In genomic region chr9:137429974-137430722, GRCh38 we compare ENCODE assay signal across 1 cellular context.
A peak's percentile ranks its signal among the peaks of the same experiment; 100 is the strongest.
TF ChIP-seq lines count a peak whose summit lies in the region.

No MANE protein-coding gene starts in this region.

TF ChIP-seq in K562, 482 proteins besides CTCF, POLR2A, EP300 and RAD21 (continued from another document and continues in another):
- TF ChIP-seq, protein P1, sequence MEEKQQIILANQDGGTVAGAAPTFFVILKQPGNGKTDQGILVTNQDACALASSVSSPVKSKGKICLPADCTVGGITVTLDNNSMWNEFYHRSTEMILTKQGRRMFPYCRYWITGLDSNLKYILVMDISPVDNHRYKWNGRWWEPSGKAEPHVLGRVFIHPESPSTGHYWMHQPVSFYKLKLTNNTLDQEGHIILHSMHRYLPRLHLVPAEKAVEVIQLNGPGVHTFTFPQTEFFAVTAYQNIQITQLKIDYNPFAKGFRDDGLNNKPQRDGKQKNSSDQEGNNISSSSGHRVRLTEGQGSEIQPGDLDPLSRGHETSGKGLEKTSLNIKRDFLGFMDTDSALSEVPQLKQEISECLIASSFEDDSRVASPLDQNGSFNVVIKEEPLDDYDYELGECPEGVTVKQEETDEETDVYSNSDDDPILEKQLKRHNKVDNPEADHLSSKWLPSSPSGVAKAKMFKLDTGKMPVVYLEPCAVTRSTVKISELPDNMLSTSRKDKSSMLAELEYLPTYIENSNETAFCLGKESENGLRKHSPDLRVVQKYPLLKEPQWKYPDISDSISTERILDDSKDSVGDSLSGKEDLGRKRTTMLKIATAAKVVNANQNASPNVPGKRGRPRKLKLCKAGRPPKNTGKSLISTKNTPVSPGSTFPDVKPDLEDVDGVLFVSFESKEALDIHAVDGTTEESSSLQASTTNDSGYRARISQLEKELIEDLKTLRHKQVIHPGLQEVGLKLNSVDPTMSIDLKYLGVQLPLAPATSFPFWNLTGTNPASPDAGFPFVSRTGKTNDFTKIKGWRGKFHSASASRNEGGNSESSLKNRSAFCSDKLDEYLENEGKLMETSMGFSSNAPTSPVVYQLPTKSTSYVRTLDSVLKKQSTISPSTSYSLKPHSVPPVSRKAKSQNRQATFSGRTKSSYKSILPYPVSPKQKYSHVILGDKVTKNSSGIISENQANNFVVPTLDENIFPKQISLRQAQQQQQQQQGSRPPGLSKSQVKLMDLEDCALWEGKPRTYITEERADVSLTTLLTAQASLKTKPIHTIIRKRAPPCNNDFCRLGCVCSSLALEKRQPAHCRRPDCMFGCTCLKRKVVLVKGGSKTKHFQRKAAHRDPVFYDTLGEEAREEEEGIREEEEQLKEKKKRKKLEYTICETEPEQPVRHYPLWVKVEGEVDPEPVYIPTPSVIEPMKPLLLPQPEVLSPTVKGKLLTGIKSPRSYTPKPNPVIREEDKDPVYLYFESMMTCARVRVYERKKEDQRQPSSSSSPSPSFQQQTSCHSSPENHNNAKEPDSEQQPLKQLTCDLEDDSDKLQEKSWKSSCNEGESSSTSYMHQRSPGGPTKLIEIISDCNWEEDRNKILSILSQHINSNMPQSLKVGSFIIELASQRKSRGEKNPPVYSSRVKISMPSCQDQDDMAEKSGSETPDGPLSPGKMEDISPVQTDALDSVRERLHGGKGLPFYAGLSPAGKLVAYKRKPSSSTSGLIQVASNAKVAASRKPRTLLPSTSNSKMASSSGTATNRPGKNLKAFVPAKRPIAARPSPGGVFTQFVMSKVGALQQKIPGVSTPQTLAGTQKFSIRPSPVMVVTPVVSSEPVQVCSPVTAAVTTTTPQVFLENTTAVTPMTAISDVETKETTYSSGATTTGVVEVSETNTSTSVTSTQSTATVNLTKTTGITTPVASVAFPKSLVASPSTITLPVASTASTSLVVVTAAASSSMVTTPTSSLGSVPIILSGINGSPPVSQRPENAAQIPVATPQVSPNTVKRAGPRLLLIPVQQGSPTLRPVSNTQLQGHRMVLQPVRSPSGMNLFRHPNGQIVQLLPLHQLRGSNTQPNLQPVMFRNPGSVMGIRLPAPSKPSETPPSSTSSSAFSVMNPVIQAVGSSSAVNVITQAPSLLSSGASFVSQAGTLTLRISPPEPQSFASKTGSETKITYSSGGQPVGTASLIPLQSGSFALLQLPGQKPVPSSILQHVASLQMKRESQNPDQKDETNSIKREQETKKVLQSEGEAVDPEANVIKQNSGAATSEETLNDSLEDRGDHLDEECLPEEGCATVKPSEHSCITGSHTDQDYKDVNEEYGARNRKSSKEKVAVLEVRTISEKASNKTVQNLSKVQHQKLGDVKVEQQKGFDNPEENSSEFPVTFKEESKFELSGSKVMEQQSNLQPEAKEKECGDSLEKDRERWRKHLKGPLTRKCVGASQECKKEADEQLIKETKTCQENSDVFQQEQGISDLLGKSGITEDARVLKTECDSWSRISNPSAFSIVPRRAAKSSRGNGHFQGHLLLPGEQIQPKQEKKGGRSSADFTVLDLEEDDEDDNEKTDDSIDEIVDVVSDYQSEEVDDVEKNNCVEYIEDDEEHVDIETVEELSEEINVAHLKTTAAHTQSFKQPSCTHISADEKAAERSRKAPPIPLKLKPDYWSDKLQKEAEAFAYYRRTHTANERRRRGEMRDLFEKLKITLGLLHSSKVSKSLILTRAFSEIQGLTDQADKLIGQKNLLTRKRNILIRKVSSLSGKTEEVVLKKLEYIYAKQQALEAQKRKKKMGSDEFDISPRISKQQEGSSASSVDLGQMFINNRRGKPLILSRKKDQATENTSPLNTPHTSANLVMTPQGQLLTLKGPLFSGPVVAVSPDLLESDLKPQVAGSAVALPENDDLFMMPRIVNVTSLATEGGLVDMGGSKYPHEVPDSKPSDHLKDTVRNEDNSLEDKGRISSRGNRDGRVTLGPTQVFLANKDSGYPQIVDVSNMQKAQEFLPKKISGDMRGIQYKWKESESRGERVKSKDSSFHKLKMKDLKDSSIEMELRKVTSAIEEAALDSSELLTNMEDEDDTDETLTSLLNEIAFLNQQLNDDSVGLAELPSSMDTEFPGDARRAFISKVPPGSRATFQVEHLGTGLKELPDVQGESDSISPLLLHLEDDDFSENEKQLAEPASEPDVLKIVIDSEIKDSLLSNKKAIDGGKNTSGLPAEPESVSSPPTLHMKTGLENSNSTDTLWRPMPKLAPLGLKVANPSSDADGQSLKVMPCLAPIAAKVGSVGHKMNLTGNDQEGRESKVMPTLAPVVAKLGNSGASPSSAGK (IDR thresholded peaks at IDR 0.05) = no peak
- TF ChIP-seq, protein P2, sequence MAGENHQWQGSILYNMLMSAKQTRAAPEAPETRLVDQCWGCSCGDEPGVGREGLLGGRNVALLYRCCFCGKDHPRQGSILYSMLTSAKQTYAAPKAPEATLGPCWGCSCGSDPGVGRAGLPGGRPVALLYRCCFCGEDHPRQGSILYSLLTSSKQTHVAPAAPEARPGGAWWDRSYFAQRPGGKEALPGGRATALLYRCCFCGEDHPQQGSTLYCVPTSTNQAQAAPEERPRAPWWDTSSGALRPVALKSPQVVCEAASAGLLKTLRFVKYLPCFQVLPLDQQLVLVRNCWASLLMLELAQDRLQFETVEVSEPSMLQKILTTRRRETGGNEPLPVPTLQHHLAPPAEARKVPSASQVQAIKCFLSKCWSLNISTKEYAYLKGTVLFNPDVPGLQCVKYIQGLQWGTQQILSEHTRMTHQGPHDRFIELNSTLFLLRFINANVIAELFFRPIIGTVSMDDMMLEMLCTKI (IDR thresholded peaks at IDR 0.05; ENCODE audit: partially characterized antibody) = no peak
- no peak for TF ChIP-seq ZNF3 (CRISPR knock-in tag; IDR thresholded peaks at IDR 0.05)
- TF ChIP-seq PPARD (CRISPR knock-in tag; IDR thresholded peaks at IDR 0.05) = no peak
- TF ChIP-seq SREBF2 (CRISPR knock-in tag; IDR thresholded peaks at IDR 0.05) = no peak
- peak; percentile 88 for TF ChIP-seq ZFX (CRISPR knock-in tag; IDR thresholded peaks at IDR 0.05)
- no peak for TF ChIP-seq ZNF77 (CRISPR knock-in tag; IDR thresholded peaks at IDR 0.05)
- no peak for TF ChIP-seq RBM14 (IDR thresholded peaks at IDR 0.05; ENCODE audit: borderline replicate concordance, insufficient read depth, low read depth, low read length)
- peak; percentile 67 for TF ChIP-seq CREM (IDR thresholded peaks at IDR 0.05; ENCODE audit: low read depth)
- TF ChIP-seq, protein P3, sequence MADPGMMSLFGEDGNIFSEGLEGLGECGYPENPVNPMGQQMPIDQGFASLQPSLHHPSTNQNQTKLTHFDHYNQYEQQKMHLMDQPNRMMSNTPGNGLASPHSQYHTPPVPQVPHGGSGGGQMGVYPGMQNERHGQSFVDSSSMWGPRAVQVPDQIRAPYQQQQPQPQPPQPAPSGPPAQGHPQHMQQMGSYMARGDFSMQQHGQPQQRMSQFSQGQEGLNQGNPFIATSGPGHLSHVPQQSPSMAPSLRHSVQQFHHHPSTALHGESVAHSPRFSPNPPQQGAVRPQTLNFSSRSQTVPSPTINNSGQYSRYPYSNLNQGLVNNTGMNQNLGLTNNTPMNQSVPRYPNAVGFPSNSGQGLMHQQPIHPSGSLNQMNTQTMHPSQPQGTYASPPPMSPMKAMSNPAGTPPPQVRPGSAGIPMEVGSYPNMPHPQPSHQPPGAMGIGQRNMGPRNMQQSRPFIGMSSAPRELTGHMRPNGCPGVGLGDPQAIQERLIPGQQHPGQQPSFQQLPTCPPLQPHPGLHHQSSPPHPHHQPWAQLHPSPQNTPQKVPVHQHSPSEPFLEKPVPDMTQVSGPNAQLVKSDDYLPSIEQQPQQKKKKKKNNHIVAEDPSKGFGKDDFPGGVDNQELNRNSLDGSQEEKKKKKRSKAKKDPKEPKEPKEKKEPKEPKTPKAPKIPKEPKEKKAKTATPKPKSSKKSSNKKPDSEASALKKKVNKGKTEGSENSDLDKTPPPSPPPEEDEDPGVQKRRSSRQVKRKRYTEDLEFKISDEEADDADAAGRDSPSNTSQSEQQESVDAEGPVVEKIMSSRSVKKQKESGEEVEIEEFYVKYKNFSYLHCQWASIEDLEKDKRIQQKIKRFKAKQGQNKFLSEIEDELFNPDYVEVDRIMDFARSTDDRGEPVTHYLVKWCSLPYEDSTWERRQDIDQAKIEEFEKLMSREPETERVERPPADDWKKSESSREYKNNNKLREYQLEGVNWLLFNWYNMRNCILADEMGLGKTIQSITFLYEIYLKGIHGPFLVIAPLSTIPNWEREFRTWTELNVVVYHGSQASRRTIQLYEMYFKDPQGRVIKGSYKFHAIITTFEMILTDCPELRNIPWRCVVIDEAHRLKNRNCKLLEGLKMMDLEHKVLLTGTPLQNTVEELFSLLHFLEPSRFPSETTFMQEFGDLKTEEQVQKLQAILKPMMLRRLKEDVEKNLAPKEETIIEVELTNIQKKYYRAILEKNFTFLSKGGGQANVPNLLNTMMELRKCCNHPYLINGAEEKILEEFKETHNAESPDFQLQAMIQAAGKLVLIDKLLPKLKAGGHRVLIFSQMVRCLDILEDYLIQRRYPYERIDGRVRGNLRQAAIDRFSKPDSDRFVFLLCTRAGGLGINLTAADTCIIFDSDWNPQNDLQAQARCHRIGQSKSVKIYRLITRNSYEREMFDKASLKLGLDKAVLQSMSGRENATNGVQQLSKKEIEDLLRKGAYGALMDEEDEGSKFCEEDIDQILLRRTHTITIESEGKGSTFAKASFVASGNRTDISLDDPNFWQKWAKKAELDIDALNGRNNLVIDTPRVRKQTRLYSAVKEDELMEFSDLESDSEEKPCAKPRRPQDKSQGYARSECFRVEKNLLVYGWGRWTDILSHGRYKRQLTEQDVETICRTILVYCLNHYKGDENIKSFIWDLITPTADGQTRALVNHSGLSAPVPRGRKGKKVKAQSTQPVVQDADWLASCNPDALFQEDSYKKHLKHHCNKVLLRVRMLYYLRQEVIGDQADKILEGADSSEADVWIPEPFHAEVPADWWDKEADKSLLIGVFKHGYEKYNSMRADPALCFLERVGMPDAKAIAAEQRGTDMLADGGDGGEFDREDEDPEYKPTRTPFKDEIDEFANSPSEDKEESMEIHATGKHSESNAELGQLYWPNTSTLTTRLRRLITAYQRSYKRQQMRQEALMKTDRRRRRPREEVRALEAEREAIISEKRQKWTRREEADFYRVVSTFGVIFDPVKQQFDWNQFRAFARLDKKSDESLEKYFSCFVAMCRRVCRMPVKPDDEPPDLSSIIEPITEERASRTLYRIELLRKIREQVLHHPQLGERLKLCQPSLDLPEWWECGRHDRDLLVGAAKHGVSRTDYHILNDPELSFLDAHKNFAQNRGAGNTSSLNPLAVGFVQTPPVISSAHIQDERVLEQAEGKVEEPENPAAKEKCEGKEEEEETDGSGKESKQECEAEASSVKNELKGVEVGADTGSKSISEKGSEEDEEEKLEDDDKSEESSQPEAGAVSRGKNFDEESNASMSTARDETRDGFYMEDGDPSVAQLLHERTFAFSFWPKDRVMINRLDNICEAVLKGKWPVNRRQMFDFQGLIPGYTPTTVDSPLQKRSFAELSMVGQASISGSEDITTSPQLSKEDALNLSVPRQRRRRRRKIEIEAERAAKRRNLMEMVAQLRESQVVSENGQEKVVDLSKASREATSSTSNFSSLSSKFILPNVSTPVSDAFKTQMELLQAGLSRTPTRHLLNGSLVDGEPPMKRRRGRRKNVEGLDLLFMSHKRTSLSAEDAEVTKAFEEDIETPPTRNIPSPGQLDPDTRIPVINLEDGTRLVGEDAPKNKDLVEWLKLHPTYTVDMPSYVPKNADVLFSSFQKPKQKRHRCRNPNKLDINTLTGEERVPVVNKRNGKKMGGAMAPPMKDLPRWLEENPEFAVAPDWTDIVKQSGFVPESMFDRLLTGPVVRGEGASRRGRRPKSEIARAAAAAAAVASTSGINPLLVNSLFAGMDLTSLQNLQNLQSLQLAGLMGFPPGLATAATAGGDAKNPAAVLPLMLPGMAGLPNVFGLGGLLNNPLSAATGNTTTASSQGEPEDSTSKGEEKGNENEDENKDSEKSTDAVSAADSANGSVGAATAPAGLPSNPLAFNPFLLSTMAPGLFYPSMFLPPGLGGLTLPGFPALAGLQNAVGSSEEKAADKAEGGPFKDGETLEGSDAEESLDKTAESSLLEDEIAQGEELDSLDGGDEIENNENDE (IDR thresholded peaks at IDR 0.05; ENCODE audit: low read depth, low read length) = no peak
- TF ChIP-seq CREB1 (IDR thresholded peaks at IDR 0.05) = peak; percentile 53; the same call in 1 of the 2 replicates
- no peak for TF ChIP-seq CREB1 (CRISPR knock-in tag; IDR thresholded peaks at IDR 0.05)
- TF ChIP-seq, protein P4, sequence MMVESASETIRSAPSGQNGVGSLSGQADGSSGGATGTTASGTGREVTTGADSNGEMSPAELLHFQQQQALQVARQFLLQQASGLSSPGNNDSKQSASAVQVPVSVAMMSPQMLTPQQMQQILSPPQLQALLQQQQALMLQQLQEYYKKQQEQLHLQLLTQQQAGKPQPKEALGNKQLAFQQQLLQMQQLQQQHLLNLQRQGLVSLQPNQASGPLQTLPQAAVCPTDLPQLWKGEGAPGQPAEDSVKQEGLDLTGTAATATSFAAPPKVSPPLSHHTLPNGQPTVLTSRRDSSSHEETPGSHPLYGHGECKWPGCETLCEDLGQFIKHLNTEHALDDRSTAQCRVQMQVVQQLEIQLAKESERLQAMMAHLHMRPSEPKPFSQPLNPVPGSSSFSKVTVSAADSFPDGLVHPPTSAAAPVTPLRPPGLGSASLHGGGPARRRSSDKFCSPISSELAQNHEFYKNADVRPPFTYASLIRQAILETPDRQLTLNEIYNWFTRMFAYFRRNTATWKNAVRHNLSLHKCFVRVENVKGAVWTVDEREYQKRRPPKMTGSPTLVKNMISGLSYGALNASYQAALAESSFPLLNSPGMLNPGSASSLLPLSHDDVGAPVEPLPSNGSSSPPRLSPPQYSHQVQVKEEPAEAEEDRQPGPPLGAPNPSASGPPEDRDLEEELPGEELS (CRISPR knock-in tag; IDR thresholded peaks at IDR 0.05; ENCODE audit: borderline replicate concordance) = no peak
- no peak for TF ChIP-seq SMAD3 (CRISPR knock-in tag; conservative IDR thresholded peaks at IDR 0.05)
- no peak for TF ChIP-seq MTA3 (IDR thresholded peaks at IDR 0.05; ENCODE audit: borderline replicate concordance)
